ENCODE assay signal across 21 cellular contexts in the genomic region with DNA sequence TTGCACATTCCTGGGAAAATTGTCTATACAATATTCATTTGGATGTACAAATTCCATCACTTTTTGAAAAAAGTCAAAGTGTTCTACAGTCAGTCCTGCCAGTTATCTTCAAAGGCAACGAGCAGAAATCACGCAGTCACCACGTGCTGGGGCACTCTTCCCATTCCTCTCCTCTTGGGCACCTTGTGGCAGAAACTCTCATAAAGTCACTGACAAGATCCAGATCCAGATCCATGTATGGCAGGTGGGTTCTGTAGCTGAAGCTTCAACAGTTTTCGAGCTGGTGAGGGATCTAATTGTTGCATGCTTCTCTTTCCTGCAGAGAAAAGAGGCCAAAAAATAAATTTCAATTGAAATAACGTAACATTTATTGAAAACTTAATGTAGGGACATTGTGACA.
"Had no signal": no experiment of that assay in that cellular context is flagged by ENCODE, and none has a peak within 500 bp of the region (broad histone marks: within the 10 kb centered on the region; RNA-seq: fewer than 3 reads in every experiment).

No MANE protein-coding gene starts in this region.

- H3K27ac ChIP-seq: coronary artery, dorsolateral prefrontal cortex, esophagus muscularis mucosa, foreskin keratinocyte, gastroesophageal sphincter, hepatocyte, lower lobe of right lung had no signal

- H3K79me2 ChIP-seq: hepatocyte had no signal

- H3K4me3 ChIP-seq: coronary artery, dorsolateral prefrontal cortex, esophagus muscularis mucosa, gastroesophageal sphincter, heart left ventricle, hepatocyte, lower lobe of right lung had no signal

- H3K4me1 ChIP-seq: foreskin keratinocyte had no signal

- H3K4me2 ChIP-seq: hepatocyte had no signal

- H3K9me3 ChIP-seq: esophagus muscularis mucosa, gastroesophageal sphincter, heart left ventricle, lower lobe of right lung had no signal

- ATAC-seq: foreskin keratinocyte, gastroesophageal sphincter, heart left ventricle, left colon, left lobe of liver, left ventricle myocardium superior, lower lobe of right lung had no signal

- DNase-seq: dermis blood vessel endothelial cell; dorsolateral prefrontal cortex; effector CD4-positive, alpha-beta T cell; effector memory CD4-positive, alpha-beta T cell; foreskin keratinocyte; heart left ventricle; hypothalamus; immature natural killer cell; islet precursor cell; kidney; kidney glomerular epithelial cell; left ventricle myocardium superior; lower lobe of right lung; mesenchymal stem cell; midbrain had no signal

- H3K27me3 ChIP-seq: dorsolateral prefrontal cortex, esophagus muscularis mucosa, foreskin keratinocyte, gastroesophageal sphincter, heart left ventricle, hepatocyte had no signal
